Comparison of ENCODE assay signal across 1 cellular context in the genomic region with DNA sequence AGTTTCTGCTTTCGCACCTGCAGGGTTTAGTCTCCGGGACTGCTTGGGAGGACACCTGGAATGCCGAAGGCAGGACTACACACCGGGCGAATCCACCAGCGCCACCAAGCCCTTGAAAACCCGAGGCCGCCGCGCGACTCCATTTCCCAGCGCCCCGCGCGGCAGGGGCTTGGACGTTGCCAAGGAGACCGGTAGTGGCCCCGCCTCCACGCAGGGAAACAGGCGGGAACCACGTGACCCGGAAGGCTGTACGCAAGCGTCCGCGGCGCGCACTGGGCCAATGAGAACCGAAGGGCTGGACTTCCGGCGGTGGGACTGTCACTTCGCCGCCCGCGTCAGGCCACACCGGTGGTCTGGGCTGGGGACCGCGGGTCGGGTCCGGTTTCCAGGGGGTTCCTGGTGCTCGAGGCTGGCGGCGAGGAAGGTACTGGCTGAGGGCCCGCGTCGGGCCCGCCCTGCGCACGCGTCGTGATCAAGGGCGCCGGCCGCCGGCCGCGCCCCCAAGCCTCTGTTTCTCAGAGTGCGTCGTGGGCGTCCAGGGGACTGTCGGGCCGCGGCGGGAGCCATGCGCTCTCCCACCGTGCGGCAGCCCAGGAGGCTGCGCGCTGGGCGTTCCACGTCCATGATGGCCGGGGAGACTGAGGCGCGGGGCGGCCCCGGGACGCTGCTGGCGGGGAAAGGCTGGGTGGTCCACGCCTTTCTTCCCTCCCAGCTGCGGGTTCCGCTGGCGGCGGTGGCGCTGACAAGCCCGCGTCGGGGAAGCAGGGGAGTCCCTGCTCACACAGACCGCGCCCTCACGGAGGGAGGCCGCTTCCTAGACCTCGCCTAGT.
TF ChIP-seq lines count a peak whose summit lies in the region.

A gene (plus strand): TSS at position 321 of the 830 bp plus-strand sequence. CDS start 2,106 bp downstream, outside the sequence.

TF ChIP-seq in K562, 482 proteins besides CTCF, POLR2A, EP300 and RAD21 (continued from another document):
- TF ChIP-seq, protein P1, sequence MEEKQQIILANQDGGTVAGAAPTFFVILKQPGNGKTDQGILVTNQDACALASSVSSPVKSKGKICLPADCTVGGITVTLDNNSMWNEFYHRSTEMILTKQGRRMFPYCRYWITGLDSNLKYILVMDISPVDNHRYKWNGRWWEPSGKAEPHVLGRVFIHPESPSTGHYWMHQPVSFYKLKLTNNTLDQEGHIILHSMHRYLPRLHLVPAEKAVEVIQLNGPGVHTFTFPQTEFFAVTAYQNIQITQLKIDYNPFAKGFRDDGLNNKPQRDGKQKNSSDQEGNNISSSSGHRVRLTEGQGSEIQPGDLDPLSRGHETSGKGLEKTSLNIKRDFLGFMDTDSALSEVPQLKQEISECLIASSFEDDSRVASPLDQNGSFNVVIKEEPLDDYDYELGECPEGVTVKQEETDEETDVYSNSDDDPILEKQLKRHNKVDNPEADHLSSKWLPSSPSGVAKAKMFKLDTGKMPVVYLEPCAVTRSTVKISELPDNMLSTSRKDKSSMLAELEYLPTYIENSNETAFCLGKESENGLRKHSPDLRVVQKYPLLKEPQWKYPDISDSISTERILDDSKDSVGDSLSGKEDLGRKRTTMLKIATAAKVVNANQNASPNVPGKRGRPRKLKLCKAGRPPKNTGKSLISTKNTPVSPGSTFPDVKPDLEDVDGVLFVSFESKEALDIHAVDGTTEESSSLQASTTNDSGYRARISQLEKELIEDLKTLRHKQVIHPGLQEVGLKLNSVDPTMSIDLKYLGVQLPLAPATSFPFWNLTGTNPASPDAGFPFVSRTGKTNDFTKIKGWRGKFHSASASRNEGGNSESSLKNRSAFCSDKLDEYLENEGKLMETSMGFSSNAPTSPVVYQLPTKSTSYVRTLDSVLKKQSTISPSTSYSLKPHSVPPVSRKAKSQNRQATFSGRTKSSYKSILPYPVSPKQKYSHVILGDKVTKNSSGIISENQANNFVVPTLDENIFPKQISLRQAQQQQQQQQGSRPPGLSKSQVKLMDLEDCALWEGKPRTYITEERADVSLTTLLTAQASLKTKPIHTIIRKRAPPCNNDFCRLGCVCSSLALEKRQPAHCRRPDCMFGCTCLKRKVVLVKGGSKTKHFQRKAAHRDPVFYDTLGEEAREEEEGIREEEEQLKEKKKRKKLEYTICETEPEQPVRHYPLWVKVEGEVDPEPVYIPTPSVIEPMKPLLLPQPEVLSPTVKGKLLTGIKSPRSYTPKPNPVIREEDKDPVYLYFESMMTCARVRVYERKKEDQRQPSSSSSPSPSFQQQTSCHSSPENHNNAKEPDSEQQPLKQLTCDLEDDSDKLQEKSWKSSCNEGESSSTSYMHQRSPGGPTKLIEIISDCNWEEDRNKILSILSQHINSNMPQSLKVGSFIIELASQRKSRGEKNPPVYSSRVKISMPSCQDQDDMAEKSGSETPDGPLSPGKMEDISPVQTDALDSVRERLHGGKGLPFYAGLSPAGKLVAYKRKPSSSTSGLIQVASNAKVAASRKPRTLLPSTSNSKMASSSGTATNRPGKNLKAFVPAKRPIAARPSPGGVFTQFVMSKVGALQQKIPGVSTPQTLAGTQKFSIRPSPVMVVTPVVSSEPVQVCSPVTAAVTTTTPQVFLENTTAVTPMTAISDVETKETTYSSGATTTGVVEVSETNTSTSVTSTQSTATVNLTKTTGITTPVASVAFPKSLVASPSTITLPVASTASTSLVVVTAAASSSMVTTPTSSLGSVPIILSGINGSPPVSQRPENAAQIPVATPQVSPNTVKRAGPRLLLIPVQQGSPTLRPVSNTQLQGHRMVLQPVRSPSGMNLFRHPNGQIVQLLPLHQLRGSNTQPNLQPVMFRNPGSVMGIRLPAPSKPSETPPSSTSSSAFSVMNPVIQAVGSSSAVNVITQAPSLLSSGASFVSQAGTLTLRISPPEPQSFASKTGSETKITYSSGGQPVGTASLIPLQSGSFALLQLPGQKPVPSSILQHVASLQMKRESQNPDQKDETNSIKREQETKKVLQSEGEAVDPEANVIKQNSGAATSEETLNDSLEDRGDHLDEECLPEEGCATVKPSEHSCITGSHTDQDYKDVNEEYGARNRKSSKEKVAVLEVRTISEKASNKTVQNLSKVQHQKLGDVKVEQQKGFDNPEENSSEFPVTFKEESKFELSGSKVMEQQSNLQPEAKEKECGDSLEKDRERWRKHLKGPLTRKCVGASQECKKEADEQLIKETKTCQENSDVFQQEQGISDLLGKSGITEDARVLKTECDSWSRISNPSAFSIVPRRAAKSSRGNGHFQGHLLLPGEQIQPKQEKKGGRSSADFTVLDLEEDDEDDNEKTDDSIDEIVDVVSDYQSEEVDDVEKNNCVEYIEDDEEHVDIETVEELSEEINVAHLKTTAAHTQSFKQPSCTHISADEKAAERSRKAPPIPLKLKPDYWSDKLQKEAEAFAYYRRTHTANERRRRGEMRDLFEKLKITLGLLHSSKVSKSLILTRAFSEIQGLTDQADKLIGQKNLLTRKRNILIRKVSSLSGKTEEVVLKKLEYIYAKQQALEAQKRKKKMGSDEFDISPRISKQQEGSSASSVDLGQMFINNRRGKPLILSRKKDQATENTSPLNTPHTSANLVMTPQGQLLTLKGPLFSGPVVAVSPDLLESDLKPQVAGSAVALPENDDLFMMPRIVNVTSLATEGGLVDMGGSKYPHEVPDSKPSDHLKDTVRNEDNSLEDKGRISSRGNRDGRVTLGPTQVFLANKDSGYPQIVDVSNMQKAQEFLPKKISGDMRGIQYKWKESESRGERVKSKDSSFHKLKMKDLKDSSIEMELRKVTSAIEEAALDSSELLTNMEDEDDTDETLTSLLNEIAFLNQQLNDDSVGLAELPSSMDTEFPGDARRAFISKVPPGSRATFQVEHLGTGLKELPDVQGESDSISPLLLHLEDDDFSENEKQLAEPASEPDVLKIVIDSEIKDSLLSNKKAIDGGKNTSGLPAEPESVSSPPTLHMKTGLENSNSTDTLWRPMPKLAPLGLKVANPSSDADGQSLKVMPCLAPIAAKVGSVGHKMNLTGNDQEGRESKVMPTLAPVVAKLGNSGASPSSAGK (IDR thresholded peaks at IDR 0.05): peak; percentile 52; the same call in 1 of the 2 replicates
TF ChIP-seq in K562: peak in this region for 104.
